ENCODE assay signal across 18 cellular contexts in the genomic region with DNA sequence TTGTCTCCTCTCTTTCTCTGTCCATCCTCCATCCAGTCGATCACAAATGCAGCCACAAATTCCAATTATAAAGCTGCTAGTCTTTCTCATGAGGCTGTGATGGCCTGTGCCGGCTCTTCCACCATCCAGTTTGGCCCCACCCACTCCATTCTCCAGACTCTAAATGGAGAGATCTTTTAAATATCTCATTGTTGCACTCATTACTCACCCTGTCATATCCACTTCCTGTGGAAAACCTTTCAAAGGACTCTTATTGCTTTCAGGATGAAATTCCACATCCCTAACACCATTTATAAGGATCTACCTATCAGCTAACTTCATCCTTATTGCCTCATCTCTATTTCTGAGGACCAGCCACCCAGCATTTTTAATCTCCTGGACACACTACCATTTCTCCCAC.
"Had no signal": no experiment of that assay in that cellular context is flagged by ENCODE, and none has a peak within 500 bp of the region (broad histone marks: within the 10 kb centered on the region; RNA-seq: fewer than 3 reads in every experiment).

No MANE protein-coding gene starts in this region.

- H3K9me3 ChIP-seq: colonic mucosa, psoas muscle, right lobe of liver had no signal

- H3K36me3 ChIP-seq: colonic mucosa, gastroesophageal sphincter, left lung, right lobe of liver, WERI-Rb-1 had no signal

- DNase-seq: activated CD4-positive, alpha-beta T cell treated with anti-CD3 and anti-CD28 coated beads for 48 hours; activated CD8-positive, alpha-beta memory T cell treated with anti-CD3 and anti-CD28 coated beads, Interleukin-2, amount 50 U/mL, for 48 hours; activated CD8-positive, alpha-beta T cell treated with anti-CD3 and anti-CD28 coated beads, Interleukin-2, amount 10 ng/mL, durations not matched to agents 7 days and 5 days; activated naive CD4-positive, alpha-beta T cell treated with Interleukin-2 at 50 U/mL for 16 hours; activated naive CD8-positive, alpha-beta T cell treated with anti-CD3 and anti-CD28 coated beads, Interleukin-2, amount 50 U/mL, for 24 hours; colonic mucosa; left lung; mesenchymal stem cell; nephron progenitor cell; psoas muscle; right lobe of liver; stimulated activated CD4-positive, alpha-beta T cell treated with anti-CD3 and anti-CD28 coated beads, Interleukin-2, amount 100 ng/mL, for 24 hours; stimulated activated naive CD4-positive, alpha-beta T cell; substantia nigra; T1000; WERI-Rb-1 had no signal

- H3K27ac ChIP-seq: colonic mucosa, gastroesophageal sphincter, left lung, psoas muscle, right lobe of liver, WERI-Rb-1 had no signal

- H3K4me3 ChIP-seq: colonic mucosa, gastroesophageal sphincter, left lung, psoas muscle, right lobe of liver had no signal

- H3K27me3 ChIP-seq: colonic mucosa, right lobe of liver had no signal

- H3K9me3 Mint-ChIP-seq: activated naive CD8-positive, alpha-beta T cell treated with anti-CD3 and anti-CD28 coated beads, Interleukin-2, amount 50 U/mL, for 24 hours; type B pancreatic cell had no signal

- H3K4me1 ChIP-seq: colonic mucosa, left lung, right lobe of liver had no signal

- H3K36me3 Mint-ChIP-seq: type B pancreatic cell had no signal

- H3K4me3 Mint-ChIP-seq: activated CD8-positive, alpha-beta T cell treated with anti-CD3 and anti-CD28 coated beads, Interleukin-2, amount 10 ng/mL, durations not matched to agents 7 days and 5 days; activated naive CD8-positive, alpha-beta T cell treated with anti-CD3 and anti-CD28 coated beads, Interleukin-2, amount 50 U/mL, for 24 hours; nephron progenitor cell; type B pancreatic cell had no signal

- ATAC-seq: activated CD8-positive, alpha-beta T cell treated with anti-CD3 and anti-CD28 coated beads, Interleukin-2, amount 10 ng/mL, durations not matched to agents 7 days and 5 days; activated naive CD8-positive, alpha-beta T cell treated with anti-CD3 and anti-CD28 coated beads, Interleukin-2, amount 50 U/mL, for 24 hours; gastroesophageal sphincter; left lung; psoas muscle; right lobe of liver had no signal
